Comparison of ENCODE assay signal across 27 cellular contexts in genomic region chr7:117272360-117272759, GRCh38. TPM values are rescaled to one million over a fixed set of nuclear protein-coding genes. Genes with fewer than 3 reads are reported as not detected.
"Had no signal": no experiment of that assay in that cellular context is flagged by ENCODE, and none has a peak within 500 bp of the region (broad histone marks: within the 10 kb centered on the region; RNA-seq: fewer than 3 reads in every experiment).

No MANE protein-coding gene starts in this region.

- H3K27ac Mint-ChIP-seq: stimulated activated effector memory CD8-positive, alpha-beta T cell treated with anti-CD3 and anti-CD28 coated beads, Interleukin-12 subunit alpha, Interleukin-12 subunit beta, amount 100 ng/mL, for 72 hours; stimulated activated memory B cell treated with anti-CD40 and anti-IgM and Interleukin-4, amounts not matched to agents 10 μg/mL and 1 μg/mL and 100 μg/mL, for 72 hours; stimulated activated naive B cell treated with anti-CD40 and anti-IgM and Interleukin-4, amounts not matched to agents 10 μg/mL and 1 μg/mL and 100 μg/mL, for 72 hours; stimulated activated naive CD8-positive, alpha-beta T cell treated with anti-CD3 and anti-CD28 coated beads, Interleukin-15, Interleukin-2, amounts not matched to agents 100 ng/mL and 50 ng/mL, for 24 hours; type B pancreatic cell had no signal

- H3K27me3 ChIP-seq: suprapubic skin, testis, thyroid gland, tibial artery, tibial nerve, upper lobe of left lung, upper lobe of right lung, vagina had no signal

- H3K27me3 Mint-ChIP-seq: type B pancreatic cell had no signal

- H3K27ac ChIP-seq: stomach, suprapubic skin, testis, thoracic aorta, thyroid gland, tibial artery, tibial nerve, transverse colon, upper lobe of left lung, upper lobe of right lung, vagina had no signal

- H3K36me3 Mint-ChIP-seq: stimulated activated effector memory CD8-positive, alpha-beta T cell treated with anti-CD3 and anti-CD28 coated beads, Interleukin-12 subunit alpha, Interleukin-12 subunit beta, amount 100 ng/mL, for 72 hours; stimulated activated memory B cell treated with anti-CD40 and anti-IgM and Interleukin-4, amounts not matched to agents 10 μg/mL and 1 μg/mL and 100 μg/mL, for 72 hours; stimulated activated naive B cell treated with anti-CD40 and anti-IgM and Interleukin-4, amounts not matched to agents 10 μg/mL and 1 μg/mL and 100 μg/mL, for 72 hours; type B pancreatic cell had no signal

- DNase-seq: stimulated activated CD4-positive, alpha-beta T cell treated with anti-CD3 and anti-CD28 coated beads, Interleukin-2, amount 100 ng/mL, for 48 hours; stimulated activated CD4-positive, alpha-beta T cell treated with anti-CD3 and anti-CD28 coated beads, Interleukin-4, amount 100 ng/mL, for 1 hour; stimulated activated CD4-positive, alpha-beta T cell treated with anti-CD3 and anti-CD28 coated beads, Interleukin-4, amount 100 ng/mL, for 24 hours; stimulated activated CD4-positive, alpha-beta T cell treated with anti-CD3 and anti-CD28 coated beads, Interleukin-4, amount 100 ng/mL, for 4 hours; stimulated activated CD8-positive, alpha-beta memory T cell treated with anti-CD3 and anti-CD28 coated beads, Interleukin-4, amount 100 ng/mL, for 48 hours; stimulated activated naive B cell treated with anti-CD40 and anti-IgM and Interleukin-4, amounts not matched to agents 10 μg/mL and 1 μg/mL and 100 μg/mL, for 72 hours; stimulated activated naive CD4-positive, alpha-beta T cell; stimulated activated naive CD4-positive, alpha-beta T cell treated with Interleukin-2 at 50 U/mL for 16 hours; stimulated activated naive CD8-positive, alpha-beta T cell treated with anti-CD3 and anti-CD28 coated beads, Interleukin-15, amount 100 ng/mL, for 72 hours; stimulated activated naive CD8-positive, alpha-beta T cell treated with anti-CD3 and anti-CD28 coated beads, Interleukin-15, Interleukin-2, amounts not matched to agents 100 U/mL and 50 U/mL, for 24 hours; stomach; substantia nigra; testis; thyroid gland; tibial artery; transverse colon; trophoblast cell; upper lobe of left lung; upper lobe of right lung had no signal

- H3K36me3 ChIP-seq: stomach, suprapubic skin, thoracic aorta, thyroid gland, tibial artery, tibial nerve, transverse colon, upper lobe of left lung, upper lobe of right lung, vagina had no signal

- H3K4me1 Mint-ChIP-seq: stimulated activated effector memory CD8-positive, alpha-beta T cell treated with anti-CD3 and anti-CD28 coated beads, Interleukin-12 subunit alpha, Interleukin-12 subunit beta, amount 100 ng/mL, for 72 hours; stimulated activated memory B cell treated with anti-CD40 and anti-IgM and Interleukin-4, amounts not matched to agents 10 μg/mL and 1 μg/mL and 100 μg/mL, for 72 hours; stimulated activated naive B cell treated with anti-CD40 and anti-IgM and Interleukin-4, amounts not matched to agents 10 μg/mL and 1 μg/mL and 100 μg/mL, for 72 hours; stimulated activated naive CD8-positive, alpha-beta T cell treated with anti-CD3 and anti-CD28 coated beads, Interleukin-15, amount 100 ng/mL, for 72 hours had no signal

- H3K9me3 Mint-ChIP-seq: stimulated activated effector memory CD8-positive, alpha-beta T cell treated with anti-CD3 and anti-CD28 coated beads, Interleukin-12 subunit alpha, Interleukin-12 subunit beta, amount 100 ng/mL, for 72 hours; stimulated activated memory B cell treated with anti-CD40 and anti-IgM and Interleukin-4, amounts not matched to agents 10 μg/mL and 1 μg/mL and 100 μg/mL, for 72 hours; stimulated activated naive CD8-positive, alpha-beta T cell treated with anti-CD3 and anti-CD28 coated beads, Interleukin-15, amount 100 ng/mL, for 72 hours; stimulated activated naive CD8-positive, alpha-beta T cell treated with anti-CD3 and anti-CD28 coated beads, Interleukin-15, Interleukin-2, amounts not matched to agents 100 ng/mL and 50 ng/mL, for 24 hours; type B pancreatic cell had no signal

- ATAC-seq: stimulated activated effector memory CD8-positive, alpha-beta T cell treated with anti-CD3 and anti-CD28 coated beads, Interleukin-12 subunit alpha, Interleukin-12 subunit beta, amount 100 ng/mL, for 72 hours; stimulated activated memory B cell treated with anti-CD40 and anti-IgM and Interleukin-4, amounts not matched to agents 10 μg/mL and 1 μg/mL and 100 μg/mL, for 72 hours; stimulated activated naive B cell treated with anti-CD40 and anti-IgM and Interleukin-4, amounts not matched to agents 10 μg/mL and 1 μg/mL and 100 μg/mL, for 72 hours; stimulated activated naive CD8-positive, alpha-beta T cell treated with anti-CD3 and anti-CD28 coated beads, Interleukin-15, amount 100 ng/mL, for 72 hours; stimulated activated naive CD8-positive, alpha-beta T cell treated with anti-CD3 and anti-CD28 coated beads, Interleukin-15, Interleukin-2, amounts not matched to agents 100 U/mL and 50 U/mL, for 24 hours; upper lobe of right lung had no signal

- H3K9me3 ChIP-seq: stomach, suprapubic skin, testis, thoracic aorta, thyroid gland, tibial artery, tibial nerve, transverse colon, upper lobe of left lung, upper lobe of right lung, vagina had no signal

- H3K4me1 ChIP-seq: stomach, testis, tibial nerve, transverse colon, upper lobe of left lung, upper lobe of right lung had no signal

- H3K4me3 ChIP-seq: stomach, suprapubic skin, testis, thoracic aorta, thyroid gland, tibial artery, tibial nerve, transverse colon, upper lobe of left lung, upper lobe of right lung, vagina had no signal

- H3K4me3 Mint-ChIP-seq: stimulated activated effector memory CD8-positive, alpha-beta T cell treated with anti-CD3 and anti-CD28 coated beads, Interleukin-12 subunit alpha, Interleukin-12 subunit beta, amount 100 ng/mL, for 72 hours; stimulated activated memory B cell treated with anti-CD40 and anti-IgM and Interleukin-4, amounts not matched to agents 10 μg/mL and 1 μg/mL and 100 μg/mL, for 72 hours; stimulated activated naive B cell treated with anti-CD40 and anti-IgM and Interleukin-4, amounts not matched to agents 10 μg/mL and 1 μg/mL and 100 μg/mL, for 72 hours; stimulated activated naive CD8-positive, alpha-beta T cell treated with anti-CD3 and anti-CD28 coated beads, Interleukin-15, amount 100 ng/mL, for 72 hours; stimulated activated naive CD8-positive, alpha-beta T cell treated with anti-CD3 and anti-CD28 coated beads, Interleukin-15, Interleukin-2, amounts not matched to agents 100 ng/mL and 50 ng/mL, for 24 hours; type B pancreatic cell had no signal

RNA-seq across cellular contexts. Expression of gene WNT2, which starts 50.5 kb away (rescaled TPM):
- total RNA-seq: transverse colon, vagina had no signal
